In genomic region chr11:112958670-112959069, GRCh38 we compare ENCODE assay signal across 1 cellular context.
TF ChIP-seq lines count a peak whose summit lies in the region.

No MANE protein-coding gene starts in this region.

TF ChIP-seq in SK-N-SH treated with all-trans-retinoic acid at 6 μM for 48 hours, 23 proteins besides CTCF, POLR2A, EP300 and RAD21 (continued from another document):
- TF ChIP-seq PATZ1 (CRISPR knock-in tag; IDR thresholded peaks at IDR 0.05; ENCODE audit: borderline replicate concordance) (no peak), ARNTL (CRISPR knock-in tag; IDR thresholded peaks at IDR 0.05; ENCODE audit: borderline replicate concordance, low read depth) (no peak), TSHZ2 (CRISPR knock-in tag; IDR thresholded peaks at IDR 0.05) (no peak)
